ENCODE assay signal across 24 cellular contexts in the genomic region with DNA sequence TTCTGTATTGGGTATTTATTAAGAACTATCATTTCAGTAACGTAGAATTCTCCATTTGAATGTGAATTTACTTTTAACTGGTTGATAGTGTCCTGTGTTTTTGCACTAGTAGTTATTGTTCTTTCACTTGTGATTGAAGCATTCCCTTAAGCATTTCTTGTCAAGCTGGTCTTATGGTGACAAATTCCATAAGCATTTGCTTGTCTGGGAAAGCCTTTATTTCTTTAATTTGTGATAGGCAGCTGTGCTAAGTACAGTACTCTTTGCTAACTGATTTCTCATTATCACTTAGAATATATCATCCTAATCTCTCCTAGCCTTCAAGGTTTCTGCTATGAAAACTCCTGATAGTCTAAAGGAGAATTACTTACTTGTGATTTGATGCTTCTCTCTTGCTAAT. TPM values are rescaled to one million over a fixed set of nuclear protein-coding genes. Genes with fewer than 3 reads are reported as not detected.
"Had no signal": no experiment of that assay in that cellular context is flagged by ENCODE, and none has a peak within 500 bp of the region (broad histone marks: within the 10 kb centered on the region; RNA-seq: fewer than 3 reads in every experiment).

No MANE protein-coding gene starts in this region.

- H3K27ac ChIP-seq: RWPE1 had no signal

- H3K9me3 ChIP-seq: SK-N-SH had no signal

- ATAC-seq: HepG2, Panc1 had no signal

- DNase-seq: IMR-90, Kasumi-1, KG1, MM.1S, NCI-H1092 treated with DMSO at 0.1 percent for 48 hours, NCI-H1436, NCI-H187, NCI-H2029, NCI-H2081 treated with DMSO at 0.1 percent for 48 hours, NCI-H2171, NCI-H226, NCI-H446, NCI-H510A, NCI-H524 treated with DMSO at 0.1 percent for 48 hours, NCI-H69, NCI-H774, SHP77, SK-N-SH had no signal

- FAIRE-seq: HepG2 had no signal

- H3K4me2 ChIP-seq: SK-N-SH had no signal

RNA-seq across cellular contexts. Expression of gene SPATA31E1, which starts 21.3 kb away (rescaled TPM):
- total RNA-seq: HepG2, HT1080, IMR-90, M059J, SK-MEL-5 had no signal
- polyA plus RNA-seq: HepG2, SK-N-SH had no signal

RNA-seq across cellular contexts. Expression of gene SPATA31C1, which starts 56.4 kb away (rescaled TPM):
- total RNA-seq: HepG2, HT1080, IMR-90, M059J, SK-MEL-5 had no signal
- polyA plus RNA-seq: HepG2, IMR-90, SK-N-SH had no signal
